1 cellular context compared by ENCODE assay signal in the genomic region with DNA sequence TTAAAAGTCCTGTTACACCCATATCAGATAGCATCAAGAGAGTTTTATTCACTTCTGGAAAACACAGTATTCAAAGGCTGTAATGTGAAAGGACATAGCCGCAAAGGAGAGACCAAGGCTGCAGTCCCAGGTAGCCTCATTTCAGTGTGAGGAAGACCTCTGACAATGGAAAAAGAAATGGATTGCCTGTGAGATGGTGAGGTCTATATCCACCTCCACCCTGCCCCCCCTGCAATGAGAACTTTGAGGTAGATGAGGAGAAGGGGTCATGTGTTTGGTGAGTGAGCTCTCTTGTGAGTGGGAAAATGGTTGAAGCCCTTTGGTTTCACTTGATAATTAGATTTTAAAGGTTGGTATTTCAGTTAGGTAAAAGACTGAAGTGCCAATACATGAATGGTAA.
TF ChIP-seq lines count a peak whose summit lies in the region.

No MANE protein-coding gene starts in this region.

TF ChIP-seq in IMR-90, 13 proteins besides CTCF, POLR2A, EP300 and RAD21:
- no peak for TF ChIP-seq MAZ (IDR thresholded peaks at IDR 0.05; ENCODE audit: borderline replicate concordance, low read depth, low read length)
- TF ChIP-seq, protein P1, sequence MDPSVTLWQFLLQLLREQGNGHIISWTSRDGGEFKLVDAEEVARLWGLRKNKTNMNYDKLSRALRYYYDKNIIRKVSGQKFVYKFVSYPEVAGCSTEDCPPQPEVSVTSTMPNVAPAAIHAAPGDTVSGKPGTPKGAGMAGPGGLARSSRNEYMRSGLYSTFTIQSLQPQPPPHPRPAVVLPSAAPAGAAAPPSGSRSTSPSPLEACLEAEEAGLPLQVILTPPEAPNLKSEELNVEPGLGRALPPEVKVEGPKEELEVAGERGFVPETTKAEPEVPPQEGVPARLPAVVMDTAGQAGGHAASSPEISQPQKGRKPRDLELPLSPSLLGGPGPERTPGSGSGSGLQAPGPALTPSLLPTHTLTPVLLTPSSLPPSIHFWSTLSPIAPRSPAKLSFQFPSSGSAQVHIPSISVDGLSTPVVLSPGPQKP (IDR thresholded peaks at IDR 0.05; ENCODE audit: borderline replicate concordance, low read depth, low read length) = no peak
